ENCODE assay signal across 34 cellular contexts in genomic region chr7:100847360-100847759, GRCh38.
"Had no signal": no experiment of that assay in that cellular context is flagged by ENCODE, and none has a peak within 500 bp of the region (broad histone marks: within the 10 kb centered on the region; RNA-seq: fewer than 3 reads in every experiment).

No MANE protein-coding gene starts in this region.

- H3K4me3 Mint-ChIP-seq: activated B cell treated with CpG ODN at 0.5 μM for 24 hours; activated CD4-positive, alpha-beta memory T cell treated with anti-CD3 and anti-CD28 coated beads for 36 hours; activated CD4-positive, alpha-beta T cell treated with anti-CD3 and anti-CD28 coated beads for 36 hours; activated CD4-positive, alpha-beta T cell treated with anti-CD3 and anti-CD28 coated beads, Interleukin-2, amount 10 ng/mL, durations not matched to agents 24 days and 14 days; activated CD8-positive, alpha-beta memory T cell treated with anti-CD3 and anti-CD28 coated beads, Interleukin-2, amount 10 ng/mL, durations not matched to agents 7 days and 5 days; activated CD8-positive, alpha-beta T cell treated with anti-CD3 and anti-CD28 coated beads, Interleukin-2, amount 10 ng/mL, durations not matched to agents 7 days and 5 days; activated naive CD4-positive, alpha-beta T cell treated with anti-CD3 and anti-CD28 coated beads, Interleukin-2, amount 10 ng/mL, durations not matched to agents 7 days and 5 days; activated naive CD8-positive, alpha-beta T cell treated with anti-CD3 and anti-CD28 coated beads, Interleukin-2, amount 10 ng/mL, durations not matched to agents 7 days and 5 days; activated T-helper 1 cell treated with anti-CD3 and anti-CD28 coated beads, Interleukin-12 subunit alpha, Interleukin-12 subunit beta, Interleukin-2, Interleukin-4 antibody, amounts not matched to agents 30 ng/mL and 10 ng/mL and 1 ng/mL, durations not matched to agents 14 hours and 24 hours and 36 hours; effector memory CD8-positive, alpha-beta T cell; T-helper 17 cell; T-helper 2 cell treated with Interferon-gamma antibody and Interleukin-4, amounts not matched to agents 5 μg/mL and 100 μg/mL, for 36 hours had no signal

- H3K36me3 ChIP-seq: ascending aorta, brain microvascular endothelial cell, esophagus squamous epithelium, gastroesophageal sphincter, heart right ventricle, WERI-Rb-1 had no signal

- DNase-seq: activated B cell treated with CpG ODN at 0.5 μM for 24 hours; activated CD4-positive, alpha-beta memory T cell treated with anti-CD3 and anti-CD28 coated beads for 36 hours; activated CD4-positive, alpha-beta T cell treated with anti-CD3 and anti-CD28 coated beads for 36 hours; activated CD4-positive, alpha-beta T cell treated with anti-CD3 and anti-CD28 coated beads, Interleukin-2, amount 10 ng/mL, durations not matched to agents 24 days and 14 days; activated CD4-positive, CD25-positive, alpha-beta regulatory T cell treated with anti-CD3 and anti-CD28 coated beads, Interleukin-2, amount 50 U/mL, for 72 hours; activated CD8-positive, alpha-beta memory T cell treated with anti-CD3 and anti-CD28 coated beads, Interleukin-2, amount 10 ng/mL, durations not matched to agents 7 days and 5 days; activated CD8-positive, alpha-beta memory T cell treated with anti-CD3 and anti-CD28 coated beads, Interleukin-2, amount 50 U/mL, for 4 hours; activated CD8-positive, alpha-beta T cell treated with anti-CD3 and anti-CD28 coated beads, Interleukin-2, amount 10 ng/mL, durations not matched to agents 7 days and 5 days; activated gamma-delta T cell; activated naive CD4-positive, alpha-beta T cell; activated naive CD4-positive, alpha-beta T cell treated with anti-CD3 and anti-CD28 coated beads, Interleukin-2, amount 10 ng/mL, durations not matched to agents 7 days and 5 days; activated naive CD8-positive, alpha-beta T cell treated with anti-CD3 and anti-CD28 coated beads, Interleukin-2, amount 10 ng/mL, durations not matched to agents 7 days and 5 days; activated T-cell treated with anti-CD3 and anti-CD28 coated beads, Interleukin-2, amount 50 U/mL, for 1 hour; activated T-cell treated with anti-CD3 and anti-CD28 coated beads, Interleukin-2, amount 50 U/mL, for 48 hours; brain microvascular endothelial cell; caudate nucleus; cortex of kidney; dermis blood vessel endothelial cell; effector CD4-positive, alpha-beta T cell; effector memory CD8-positive, alpha-beta T cell; esophagus squamous epithelium; foreskin melanocyte; heart right ventricle; T-helper 1 cell; T-helper 17 cell; T1000; WERI-Rb-1 had no signal

- FAIRE-seq: colon had no signal

- H3K27ac Mint-ChIP-seq: activated B cell treated with CpG ODN at 0.5 μM for 24 hours; activated CD4-positive, alpha-beta memory T cell treated with anti-CD3 and anti-CD28 coated beads for 36 hours; activated CD4-positive, alpha-beta T cell treated with anti-CD3 and anti-CD28 coated beads for 36 hours; activated CD4-positive, alpha-beta T cell treated with anti-CD3 and anti-CD28 coated beads, Interleukin-2, amount 10 ng/mL, durations not matched to agents 24 days and 14 days; activated CD8-positive, alpha-beta memory T cell treated with anti-CD3 and anti-CD28 coated beads, Interleukin-2, amount 10 ng/mL, durations not matched to agents 7 days and 5 days; activated CD8-positive, alpha-beta T cell treated with anti-CD3 and anti-CD28 coated beads, Interleukin-2, amount 10 ng/mL, durations not matched to agents 7 days and 5 days; activated naive CD4-positive, alpha-beta T cell treated with anti-CD3 and anti-CD28 coated beads, Interleukin-2, amount 10 ng/mL, durations not matched to agents 7 days and 5 days; activated naive CD4-positive, alpha-beta T cell treated with anti-CD3 and anti-CD28 coated beads, Interleukin-2, amount 50 U/mL, for 72 hours; activated naive CD8-positive, alpha-beta T cell treated with anti-CD3 and anti-CD28 coated beads, Interleukin-2, amount 10 ng/mL, durations not matched to agents 7 days and 5 days; activated T-helper 1 cell treated with anti-CD3 and anti-CD28 coated beads, Interleukin-12 subunit alpha, Interleukin-12 subunit beta, Interleukin-2, Interleukin-4 antibody, amounts not matched to agents 30 ng/mL and 10 ng/mL and 1 ng/mL, durations not matched to agents 14 hours and 24 hours and 36 hours; effector memory CD8-positive, alpha-beta T cell; T-helper 17 cell; T-helper 2 cell treated with Interferon-gamma antibody and Interleukin-4, amounts not matched to agents 5 μg/mL and 100 μg/mL, for 36 hours had no signal

- H3K9me3 Mint-ChIP-seq: activated B cell treated with CpG ODN at 0.5 μM for 24 hours; activated CD4-positive, alpha-beta memory T cell treated with anti-CD3 and anti-CD28 coated beads for 36 hours; activated CD4-positive, alpha-beta T cell treated with anti-CD3 and anti-CD28 coated beads, Interleukin-2, amount 10 ng/mL, durations not matched to agents 24 days and 14 days; activated naive CD4-positive, alpha-beta T cell treated with anti-CD3 and anti-CD28 coated beads, Interleukin-2, amount 10 ng/mL, durations not matched to agents 7 days and 5 days; activated naive CD4-positive, alpha-beta T cell treated with anti-CD3 and anti-CD28 coated beads, Interleukin-2, amount 50 U/mL, for 72 hours; activated naive CD8-positive, alpha-beta T cell treated with anti-CD3 and anti-CD28 coated beads, Interleukin-2, amount 10 ng/mL, durations not matched to agents 7 days and 5 days; activated T-helper 1 cell treated with anti-CD3 and anti-CD28 coated beads, Interleukin-12 subunit alpha, Interleukin-12 subunit beta, Interleukin-2, Interleukin-4 antibody, amounts not matched to agents 30 ng/mL and 10 ng/mL and 1 ng/mL, durations not matched to agents 14 hours and 24 hours and 36 hours; effector memory CD8-positive, alpha-beta T cell; T-helper 2 cell treated with Interferon-gamma antibody and Interleukin-4, amounts not matched to agents 5 μg/mL and 100 μg/mL, for 36 hours had no signal

- H3K27me3 ChIP-seq: ascending aorta, brain microvascular endothelial cell, esophagus squamous epithelium, gastroesophageal sphincter, heart right ventricle had no signal

- H3K27me3 Mint-ChIP-seq: activated B cell treated with CpG ODN at 0.5 μM for 24 hours; activated CD4-positive, alpha-beta memory T cell treated with anti-CD3 and anti-CD28 coated beads for 36 hours; activated CD4-positive, alpha-beta T cell treated with anti-CD3 and anti-CD28 coated beads for 36 hours; activated CD4-positive, alpha-beta T cell treated with anti-CD3 and anti-CD28 coated beads, Interleukin-2, amount 10 ng/mL, durations not matched to agents 24 days and 14 days; activated CD8-positive, alpha-beta memory T cell treated with anti-CD3 and anti-CD28 coated beads, Interleukin-2, amount 10 ng/mL, durations not matched to agents 7 days and 5 days; activated naive CD8-positive, alpha-beta T cell treated with anti-CD3 and anti-CD28 coated beads, Interleukin-2, amount 10 ng/mL, durations not matched to agents 7 days and 5 days; effector memory CD8-positive, alpha-beta T cell; T-helper 17 cell had no signal

- ATAC-seq: activated CD4-positive, alpha-beta T cell treated with anti-CD3 and anti-CD28 coated beads for 36 hours; activated CD8-positive, alpha-beta memory T cell treated with anti-CD3 and anti-CD28 coated beads, Interleukin-2, amount 10 ng/mL, durations not matched to agents 7 days and 5 days; activated CD8-positive, alpha-beta T cell treated with anti-CD3 and anti-CD28 coated beads, Interleukin-2, amount 10 ng/mL, durations not matched to agents 7 days and 5 days; activated naive CD4-positive, alpha-beta T cell treated with anti-CD3 and anti-CD28 coated beads, Interleukin-2, amount 50 U/mL, for 72 hours; effector memory CD8-positive, alpha-beta T cell; gastroesophageal sphincter; heart right ventricle; T-helper 17 cell had no signal

- H3K9me3 ChIP-seq: ascending aorta, esophagus squamous epithelium, gastroesophageal sphincter, heart right ventricle had no signal

- H3K36me3 Mint-ChIP-seq: activated CD4-positive, alpha-beta memory T cell treated with anti-CD3 and anti-CD28 coated beads for 36 hours; activated CD8-positive, alpha-beta memory T cell treated with anti-CD3 and anti-CD28 coated beads, Interleukin-2, amount 10 ng/mL, durations not matched to agents 7 days and 5 days; activated naive CD4-positive, alpha-beta T cell treated with anti-CD3 and anti-CD28 coated beads, Interleukin-2, amount 10 ng/mL, durations not matched to agents 7 days and 5 days; activated naive CD4-positive, alpha-beta T cell treated with anti-CD3 and anti-CD28 coated beads, Interleukin-2, amount 50 U/mL, for 72 hours; activated naive CD8-positive, alpha-beta T cell treated with anti-CD3 and anti-CD28 coated beads, Interleukin-2, amount 10 ng/mL, durations not matched to agents 7 days and 5 days had no signal

- H3K27ac ChIP-seq: ascending aorta, brain microvascular endothelial cell, epithelial cell of prostate, esophagus squamous epithelium, gastroesophageal sphincter, heart right ventricle, WERI-Rb-1 had no signal

- H3K4me3 ChIP-seq: ascending aorta, esophagus squamous epithelium, gastroesophageal sphincter, heart right ventricle had no signal
